In the genomic region with DNA sequence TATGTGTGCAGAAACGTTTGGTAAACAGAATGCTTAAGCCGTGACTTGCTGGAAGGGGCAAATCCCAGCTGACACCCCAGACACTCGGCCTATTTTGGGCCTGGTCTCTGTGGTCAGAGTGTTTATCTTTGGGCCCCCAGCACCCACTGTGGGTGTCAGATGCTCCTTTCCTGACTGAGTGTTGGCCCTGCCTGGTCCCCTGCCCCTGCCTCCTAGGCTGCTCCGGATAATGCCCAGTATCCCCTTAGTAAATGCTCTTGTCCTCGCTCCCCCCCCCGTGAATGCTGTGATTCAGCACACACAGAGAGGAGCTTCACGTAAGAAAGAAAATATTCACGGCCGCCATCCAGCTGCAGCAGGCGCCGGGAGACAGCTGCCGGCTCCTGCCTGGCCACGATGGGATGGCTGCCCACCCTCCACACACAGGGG, we compare ENCODE assay signal across 10 cellular contexts. TPM values are rescaled to one million over a fixed set of nuclear protein-coding genes. Genes with fewer than 3 reads are reported as not detected.
DNase-seq lines count a peak whose midpoint lies in the region; ATAC-seq, FAIRE-seq and TF ChIP-seq lines count a peak whose summit lies in the region.
"Had no signal": no experiment of that assay in that cellular context is flagged by ENCODE, and none has a peak within 500 bp of the region (broad histone marks: within the 10 kb centered on the region; RNA-seq: fewer than 3 reads in every experiment).

No MANE protein-coding gene starts in this region.

- H3K4me2 ChIP-seq in fibroblast of lung (ENCODE audit: extremely low read depth, insufficient read depth, low read length), result peak overlapping the region; percentile 80

- no peaks in the 10 kb centered on the region for H3K79me2 ChIP-seq in fibroblast of lung (ENCODE audit: control insufficient read depth, insufficient read depth, low read length)

- no peak for FAIRE-seq in urothelium cell line (lab: Jason Lieb, UNC)

- H3K4me3 ChIP-seq in fibroblast of lung (replicated peaks in 1 of 4; ENCODE audit: control extremely low read depth in 1 of 4, insufficient read depth in 1 of 4, low read depth in 3 of 4, low read length in 4 of 4), result peak overlapping the region in 1 of 4 experiments; percentile 23

- H3K9me3 ChIP-seq in fibroblast of lung (ENCODE audit: control insufficient read depth, insufficient read depth, low read depth, low read length), result no peaks in the 10 kb centered on the region

- H4K20me1 ChIP-seq in fibroblast of lung (ENCODE audit: control insufficient read depth, extremely low read depth, insufficient read depth, low read length), result no peaks in the 10 kb centered on the region

- no peak overlapping the region for H2AFZ ChIP-seq in fibroblast of lung (ENCODE audit: low read length)

- peak overlapping the region; percentile 96 for H3K27ac ChIP-seq in fibroblast of lung (ENCODE audit: insufficient read depth, low read length)

- DNase-seq in SHP77 (lab: John Stamatoyannopoulos, UW), result peak; percentile 26 to 67
- no peak for DNase-seq in SHP77 treated with DMSO at 0.1 percent for 48 hours (lab: John Stamatoyannopoulos, UW)
- peak; percentile 87 to 90 for DNase-seq in fibroblast of lung (ENCODE audit: low read depth in 2 of 2)
- peak; percentile 98 for DNase-seq in myocyte (ENCODE audit: low read depth)
- DNase-seq in urothelium cell line (ENCODE audit: low spot score), result peak; percentile 60
- DNase-seq in NOMO-1 (lab: John Stamatoyannopoulos, UW; ENCODE audit: unreplicated experiment in 2 of 2), result no peak
- DNase-seq in stimulated activated CD4-positive, alpha-beta T cell treated with anti-CD3 and anti-CD28 coated beads, Interleukin-4, amount 100 ng/mL, for 24 hours, result no peak
- DNase-seq: activated gamma-delta T cell had no signal

- peak overlapping the region; percentile 39 for H3K9ac ChIP-seq in fibroblast of lung (ENCODE audit: insufficient read depth, low read length)

- no peak for TF ChIP-seq CTCF in fibroblast of lung (conservative IDR thresholded peaks at IDR 0.05 in 1 of 2, IDR thresholded peaks at IDR 0.05 in 1 of 2; ENCODE audit: low read depth in 1 of 2, low read length in 2 of 2)

- no peaks in the 10 kb centered on the region for H3K27me3 ChIP-seq in fibroblast of lung (ENCODE audit: control insufficient read depth, insufficient read depth, low read length)

- ATAC-seq in HG02588 (IDR thresholded peaks at IDR 0.05; ENCODE audit: unreplicated experiment), result no peak
- ATAC-seq: naive thymus-derived CD8-positive, alpha-beta T cell had no signal

- H3K4me1 ChIP-seq in fibroblast of lung (ENCODE audit: control insufficient read depth, extremely low read depth, insufficient read depth, low read length), result peaks cover 46% of the 10 kb centered on the region

- H3K36me3 ChIP-seq in fibroblast of lung (ENCODE audit: control insufficient read depth, insufficient read depth, low read length), result no peaks in the 10 kb centered on the region

RNA-seq across cellular contexts. Expression of gene ANGPTL2, which starts 11.3 kb away (rescaled TPM):
- total RNA-seq in fibroblast of lung (108 and 163 TPM in 2 replicates), myocyte (68.3 and 80.6 TPM in 2 replicates)
- polyA plus RNA-seq in fibroblast of lung, result 56.9 and 128 TPM in 2 replicates
- polyA plus RNA-seq in fibroblast of lung (2012), result 57.6 and 130 TPM in 2 replicates
- polyA minus RNA-seq in fibroblast of lung (ENCODE audit: low replicate concordance), result 60.0 and 118 TPM in 2 replicates
- polyA plus RNA-seq in myocyte (2012), result 60.8 TPM
- total RNA-seq: naive thymus-derived CD8-positive, alpha-beta T cell had no signal
- polyA plus RNA-seq: naive thymus-derived CD8-positive, alpha-beta T cell had no signal

Comparison
In these comparisons a context has a peak if more than half of its experiments do, and no peak if none do; other contexts are left out.
1. DNase-seq: peak in SHP77 (2 of 2), fibroblast of lung (2 of 2), myocyte (single experiment) and urothelium cell line (single experiment); none in SHP77 treated with DMSO at 0.1 percent for 48 hours (single experiment), NOMO-1 (0 of 2) and stimulated activated CD4-positive, alpha-beta T cell treated with anti-CD3 and anti-CD28 coated beads, Interleukin-4, amount 100 ng/mL, for 24 hours (single experiment).